In genomic region chr3:79154861-79155260, GRCh38 we compare ENCODE assay signal across 2 cellular contexts.
TF ChIP-seq lines count a peak whose summit lies in the region.

No MANE protein-coding gene starts in this region.

TF ChIP-seq in SK-N-SH, 30 proteins besides CTCF, POLR2A, EP300 and RAD21 (continued from another document):
- TF ChIP-seq, protein P1, sequence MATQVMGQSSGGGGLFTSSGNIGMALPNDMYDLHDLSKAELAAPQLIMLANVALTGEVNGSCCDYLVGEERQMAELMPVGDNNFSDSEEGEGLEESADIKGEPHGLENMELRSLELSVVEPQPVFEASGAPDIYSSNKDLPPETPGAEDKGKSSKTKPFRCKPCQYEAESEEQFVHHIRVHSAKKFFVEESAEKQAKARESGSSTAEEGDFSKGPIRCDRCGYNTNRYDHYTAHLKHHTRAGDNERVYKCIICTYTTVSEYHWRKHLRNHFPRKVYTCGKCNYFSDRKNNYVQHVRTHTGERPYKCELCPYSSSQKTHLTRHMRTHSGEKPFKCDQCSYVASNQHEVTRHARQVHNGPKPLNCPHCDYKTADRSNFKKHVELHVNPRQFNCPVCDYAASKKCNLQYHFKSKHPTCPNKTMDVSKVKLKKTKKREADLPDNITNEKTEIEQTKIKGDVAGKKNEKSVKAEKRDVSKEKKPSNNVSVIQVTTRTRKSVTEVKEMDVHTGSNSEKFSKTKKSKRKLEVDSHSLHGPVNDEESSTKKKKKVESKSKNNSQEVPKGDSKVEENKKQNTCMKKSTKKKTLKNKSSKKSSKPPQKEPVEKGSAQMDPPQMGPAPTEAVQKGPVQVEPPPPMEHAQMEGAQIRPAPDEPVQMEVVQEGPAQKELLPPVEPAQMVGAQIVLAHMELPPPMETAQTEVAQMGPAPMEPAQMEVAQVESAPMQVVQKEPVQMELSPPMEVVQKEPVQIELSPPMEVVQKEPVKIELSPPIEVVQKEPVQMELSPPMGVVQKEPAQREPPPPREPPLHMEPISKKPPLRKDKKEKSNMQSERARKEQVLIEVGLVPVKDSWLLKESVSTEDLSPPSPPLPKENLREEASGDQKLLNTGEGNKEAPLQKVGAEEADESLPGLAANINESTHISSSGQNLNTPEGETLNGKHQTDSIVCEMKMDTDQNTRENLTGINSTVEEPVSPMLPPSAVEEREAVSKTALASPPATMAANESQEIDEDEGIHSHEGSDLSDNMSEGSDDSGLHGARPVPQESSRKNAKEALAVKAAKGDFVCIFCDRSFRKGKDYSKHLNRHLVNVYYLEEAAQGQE (IDR thresholded peaks at IDR 0.05; ENCODE audit: low read depth, low read length): no peak
- TF ChIP-seq, protein P2, sequence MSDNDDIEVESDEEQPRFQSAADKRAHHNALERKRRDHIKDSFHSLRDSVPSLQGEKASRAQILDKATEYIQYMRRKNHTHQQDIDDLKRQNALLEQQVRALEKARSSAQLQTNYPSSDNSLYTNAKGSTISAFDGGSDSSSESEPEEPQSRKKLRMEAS (IDR thresholded peaks at IDR 0.05; ENCODE audit: low read depth): no peak
- TF ChIP-seq CHD2 (IDR thresholded peaks at IDR 0.05; ENCODE audit: low read length, partially characterized antibody): no peak
- TF ChIP-seq USF2 (IDR thresholded peaks at IDR 0.05; ENCODE audit: borderline replicate concordance, low read depth, low read length): no peak
- no peak for TF ChIP-seq NRF1 (IDR thresholded peaks at IDR 0.05; ENCODE audit: low read depth, low read length)

TF ChIP-seq in SK-N-SH treated with all-trans-retinoic acid at 6 μM for 48 hours, 23 proteins besides CTCF, POLR2A, EP300 and RAD21 (continued from another document):
- TF ChIP-seq PATZ1 (CRISPR knock-in tag; IDR thresholded peaks at IDR 0.05; ENCODE audit: borderline replicate concordance) (no peak), CSRNP3 (CRISPR knock-in tag; IDR thresholded peaks at IDR 0.05) (no peak), CSDC2 (CRISPR knock-in tag; IDR thresholded peaks at IDR 0.05) (no peak), ZC3H10 (CRISPR knock-in tag; IDR thresholded peaks at IDR 0.05) (no peak), RARB (CRISPR knock-in tag; IDR thresholded peaks at IDR 0.05) (no peak), ZNF565 (CRISPR knock-in tag; conservative IDR thresholded peaks at IDR 0.05; ENCODE audit: low read depth) (no peak), BACH2 (CRISPR knock-in tag; IDR thresholded peaks at IDR 0.05; ENCODE audit: borderline replicate concordance) (no peak)
- TF ChIP-seq, protein P3, sequence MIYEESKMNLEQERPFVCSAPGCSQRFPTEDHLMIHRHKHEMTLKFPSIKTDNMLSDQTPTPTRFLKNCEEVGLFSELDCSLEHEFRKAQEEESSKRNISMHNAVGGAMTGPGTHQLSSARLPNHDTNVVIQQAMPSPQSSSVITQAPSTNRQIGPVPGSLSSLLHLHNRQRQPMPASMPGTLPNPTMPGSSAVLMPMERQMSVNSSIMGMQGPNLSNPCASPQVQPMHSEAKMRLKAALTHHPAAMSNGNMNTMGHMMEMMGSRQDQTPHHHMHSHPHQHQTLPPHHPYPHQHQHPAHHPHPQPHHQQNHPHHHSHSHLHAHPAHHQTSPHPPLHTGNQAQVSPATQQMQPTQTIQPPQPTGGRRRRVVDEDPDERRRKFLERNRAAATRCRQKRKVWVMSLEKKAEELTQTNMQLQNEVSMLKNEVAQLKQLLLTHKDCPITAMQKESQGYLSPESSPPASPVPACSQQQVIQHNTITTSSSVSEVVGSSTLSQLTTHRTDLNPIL (CRISPR knock-in tag; IDR thresholded peaks at IDR 0.05; ENCODE audit: low read depth): no peak
